Comparison of ENCODE assay signal across 1 cellular context in the genomic region with DNA sequence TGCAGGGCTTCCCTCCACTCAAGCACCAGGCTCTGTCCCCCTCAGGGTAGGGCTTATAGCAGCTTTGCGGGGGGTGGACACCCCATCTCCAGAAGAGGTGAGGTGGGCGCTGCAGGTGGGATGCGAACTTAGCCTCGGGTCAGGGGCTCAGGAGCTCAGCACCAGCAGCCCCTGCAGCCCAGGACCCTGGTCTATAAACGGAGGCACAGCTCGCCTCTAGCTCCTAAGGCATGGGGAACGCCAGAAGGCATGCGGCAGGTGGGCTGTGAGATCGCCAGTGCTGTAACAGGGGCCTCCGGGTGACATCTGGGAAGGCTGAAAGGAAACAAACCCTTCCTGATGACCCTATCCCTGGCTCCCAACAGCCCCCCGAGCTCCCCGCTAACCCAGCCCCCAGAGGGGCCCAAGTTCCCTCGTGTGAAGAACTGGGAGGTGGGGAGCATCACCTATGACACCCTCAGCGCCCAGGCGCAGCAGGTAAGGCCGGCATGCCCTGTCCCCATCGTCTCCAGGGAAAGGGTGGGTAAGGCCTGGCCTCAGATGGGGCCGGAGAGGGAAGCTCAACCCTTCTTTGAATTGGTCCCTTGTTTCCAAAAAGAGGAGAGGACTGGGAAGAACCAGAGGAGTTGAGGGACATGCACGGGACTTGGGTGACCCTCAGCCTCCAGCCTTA.
TF ChIP-seq lines count a peak whose summit lies in the region.

No MANE protein-coding gene starts in this region.

TF ChIP-seq in GM12891, 5 proteins besides CTCF, POLR2A, EP300 and RAD21:
- TF ChIP-seq PAX5 (IDR thresholded peaks at IDR 0.05; ENCODE audit: insufficient read depth, low read length, severe bottlenecking) (no peak), TAF1 (IDR thresholded peaks at IDR 0.05; ENCODE audit: low read depth, low read length) (no peak), POU2F2 (IDR thresholded peaks at IDR 0.05; ENCODE audit: low read depth, low read length) (no peak), POLR2AphosphoS5 (IDR thresholded peaks at IDR 0.05; ENCODE audit: low read depth, low read length) (no peak), SPI1 (IDR thresholded peaks at IDR 0.05; ENCODE audit: low read depth, low read length) (no peak)
